14 cellular contexts compared by ENCODE assay signal in the genomic region with DNA sequence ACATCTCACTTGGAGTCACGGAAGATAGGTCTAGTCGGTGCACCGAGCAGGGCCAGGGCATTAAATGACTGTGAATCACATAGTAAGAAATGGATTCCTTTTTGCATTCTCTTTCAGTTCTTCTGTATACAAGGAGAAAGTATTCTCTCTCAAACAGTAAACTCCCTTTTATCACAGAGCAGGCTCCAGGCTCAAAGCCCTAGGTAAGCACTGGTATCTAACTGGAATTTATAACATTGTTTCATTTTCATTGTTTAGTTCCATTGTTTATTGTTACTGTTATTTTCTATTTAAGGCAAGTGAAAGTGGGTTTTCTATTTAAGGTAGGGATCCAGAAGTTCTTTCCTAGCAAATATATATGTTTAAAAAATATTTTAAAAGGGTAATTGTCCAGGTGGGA. TPM values are rescaled to one million over a fixed set of nuclear protein-coding genes. Genes with fewer than 3 reads are reported as not detected.
A peak's percentile ranks its signal among the peaks of the same experiment; 100 is the strongest.
DNase-seq lines count a peak whose midpoint lies in the region; ATAC-seq and TF ChIP-seq lines count a peak whose summit lies in the region.
"Had no signal": no experiment of that assay in that cellular context is flagged by ENCODE, and none has a peak within 500 bp of the region (broad histone marks: within the 10 kb centered on the region; RNA-seq: fewer than 3 reads in every experiment).

No MANE protein-coding gene starts in this region.

- ATAC-seq in activated CD4-positive, alpha-beta T cell treated with anti-CD3 and anti-CD28 coated beads for 36 hours = no peak
- ATAC-seq in T-helper 17 cell = no peak
- ATAC-seq in natural killer cell treated with Interleukin-12 subunit alpha and Interleukin-12 subunit beta and Interleukin-15 and Interleukin-18, amount 100 ng/mL, for 72 hours = no peak

- peak overlapping the region; percentile 42 for H3K4me3 Mint-ChIP-seq in activated CD4-positive, alpha-beta T cell treated with anti-CD3 and anti-CD28 coated beads for 36 hours
- peak overlapping the region; percentile 84 for H3K4me3 Mint-ChIP-seq in T-helper 17 cell
- peak overlapping the region; percentile 12 to 71 (median 32) for H3K4me3 Mint-ChIP-seq in immature natural killer cell
- H3K4me3 Mint-ChIP-seq in natural killer cell treated with Interleukin-12 subunit alpha and Interleukin-12 subunit beta and Interleukin-15 and Interleukin-18, amount 100 ng/mL, for 72 hours = no peak overlapping the region

- H3K27me3 ChIP-seq in smooth muscle cell (ENCODE audit: low read depth) = no peaks in the 10 kb centered on the region

- H3K9me3 Mint-ChIP-seq in activated CD4-positive, alpha-beta T cell treated with anti-CD3 and anti-CD28 coated beads for 36 hours (ENCODE audit: low read depth) = no peaks in the 10 kb centered on the region
- no peaks in the 10 kb centered on the region for H3K9me3 Mint-ChIP-seq in immature natural killer cell
- H3K9me3 Mint-ChIP-seq in natural killer cell treated with Interleukin-12 subunit alpha and Interleukin-12 subunit beta and Interleukin-15 and Interleukin-18, amount 100 ng/mL, for 72 hours = no peaks in the 10 kb centered on the region

- intact Hi-C loops in activated CD4-positive, alpha-beta T cell treated with anti-CD3 and anti-CD28 coated beads for 36 hours (cut with DNase I, micrococcal nuclease) = no loop called here

- peak overlapping the region; percentile 81 for H3K4me3 ChIP-seq in smooth muscle cell

- H3K9ac ChIP-seq in smooth muscle cell (ENCODE audit: low read depth) = no peak overlapping the region

- H3K9me3 ChIP-seq in T-helper 17 cell (ENCODE audit: control insufficient read depth, low read length, poor library complexity, severe bottlenecking) (no peaks in the 10 kb centered on the region), smooth muscle cell (replicated peaks; ENCODE audit: low read depth) (no peaks in the 10 kb centered on the region)

- peak overlapping the region; percentile 94 for H3K4me2 ChIP-seq in smooth muscle cell

- H2AFZ ChIP-seq in smooth muscle cell (ENCODE audit: low read depth) = peak overlapping the region; percentile 97

- no peaks in the 10 kb centered on the region for H4K20me1 ChIP-seq in smooth muscle cell (ENCODE audit: low read depth)

- peaks cover 41% of the 10 kb centered on the region for H3K79me2 ChIP-seq in smooth muscle cell (ENCODE audit: low read depth)

- no peak for DNase-seq in activated CD4-positive, alpha-beta T cell treated with anti-CD3 and anti-CD28 coated beads for 36 hours
- DNase-seq in activated CD4-positive, alpha-beta T cell treated with anti-CD3 and anti-CD28 coated beads for 1 hour = no peak
- DNase-seq in T-helper 17 cell (no peak), immature natural killer cell (no peak), smooth muscle cell (lab: John Stamatoyannopoulos, UW; ENCODE audit: unreplicated experiment) (no peak), ureter (ENCODE audit: low spot score) (no peak), SHP77 (lab: John Stamatoyannopoulos, UW) (no peak)
- DNase-seq in natural killer cell treated with Interleukin-12 subunit alpha and Interleukin-12 subunit beta and Interleukin-15 and Interleukin-18, amount 100 ng/mL, for 72 hours (ENCODE audit: low spot score) = no peak
- DNase-seq: foreskin fibroblast, IMR-90, NCI-H1417 treated with DMSO at 0.1 percent for 48 hours, NCI-H524 treated with DMSO at 0.1 percent for 48 hours, substantia nigra, T-helper 9 cell had no signal

- no peaks in the 10 kb centered on the region for H3K27me3 Mint-ChIP-seq in activated CD4-positive, alpha-beta T cell treated with anti-CD3 and anti-CD28 coated beads for 36 hours
- H3K27me3 Mint-ChIP-seq in T-helper 17 cell (no peaks in the 10 kb centered on the region), immature natural killer cell (ENCODE audit: low read depth in 3 of 3) (peaks cover 0 to 6% (median 1%) of the 10 kb centered on the region in 3 donors)
- peaks cover 0 to 9% of the 10 kb centered on the region in 2 donors for H3K27me3 Mint-ChIP-seq in natural killer cell treated with Interleukin-12 subunit alpha and Interleukin-12 subunit beta and Interleukin-15 and Interleukin-18, amount 100 ng/mL, for 72 hours

- no peaks in the 10 kb centered on the region for H3K36me3 ChIP-seq in smooth muscle cell (ENCODE audit: low read depth)

- peaks cover 14% of the 10 kb centered on the region for H3K4me1 ChIP-seq in smooth muscle cell (ENCODE audit: low read depth)

- peak overlapping the region; percentile 20 for H3K27ac ChIP-seq in smooth muscle cell (ENCODE audit: low read depth)

- no peaks in the 10 kb centered on the region for H3K36me3 Mint-ChIP-seq in activated CD4-positive, alpha-beta T cell treated with anti-CD3 and anti-CD28 coated beads for 36 hours (ENCODE audit: low read depth)
- H3K36me3 Mint-ChIP-seq in T-helper 17 cell (ENCODE audit: low read depth) = peaks cover 5% of the 10 kb centered on the region
- H3K36me3 Mint-ChIP-seq in immature natural killer cell = no peaks in the 10 kb centered on the region
- no peaks in the 10 kb centered on the region for H3K36me3 Mint-ChIP-seq in natural killer cell treated with Interleukin-12 subunit alpha and Interleukin-12 subunit beta and Interleukin-15 and Interleukin-18, amount 100 ng/mL, for 72 hours

- CTCF ChIA-PET in activated CD4-positive, alpha-beta T cell treated with anti-CD3 and anti-CD28 coated beads for 36 hours (lab: Charles Lee) = interaction anchor here (0.8 to 1.4 kb wide), 7 partner anchors 9 to 85 kb away, joined by 3 to 5 read pairs (median 4); no protein-coding TSS in a partner anchor

- peaks cover 6% of the 10 kb centered on the region for H3F3A ChIP-seq in smooth muscle cell (ENCODE audit: low read depth)

- no peak for TF ChIP-seq CTCF in smooth muscle cell (IDR thresholded peaks at IDR 0.05; ENCODE audit: borderline replicate concordance, insufficient read depth, poor library complexity, severe bottlenecking)

- POLR2A ChIA-PET in activated CD4-positive, alpha-beta T cell treated with anti-CD3 and anti-CD28 coated beads for 36 hours (lab: Charles Lee) = no interaction called here

- WGBS in smooth muscle cell (ENCODE audit: low lambda C conversion rate) = 62% methylated on average over 3 of the region's 3 CpGs

- peaks cover 24% of the 10 kb centered on the region for H3K4me1 Mint-ChIP-seq in activated CD4-positive, alpha-beta T cell treated with anti-CD3 and anti-CD28 coated beads for 36 hours
- H3K4me1 Mint-ChIP-seq in T-helper 17 cell (peaks cover 22% of the 10 kb centered on the region), immature natural killer cell (peaks cover 19 to 23% of the 10 kb centered on the region in 2 donors)
- H3K4me1 Mint-ChIP-seq in natural killer cell treated with Interleukin-12 subunit alpha and Interleukin-12 subunit beta and Interleukin-15 and Interleukin-18, amount 100 ng/mL, for 72 hours (ENCODE audit: low read depth in 2 of 2) = peaks cover 15 to 16% of the 10 kb centered on the region in 2 donors

- no peak overlapping the region for H3K27ac Mint-ChIP-seq in activated CD4-positive, alpha-beta T cell treated with anti-CD3 and anti-CD28 coated beads for 36 hours
- H3K27ac Mint-ChIP-seq in T-helper 17 cell = peak overlapping the region; percentile 99
- peak overlapping the region in 1 of 6 donors; percentile 13 for H3K27ac Mint-ChIP-seq in immature natural killer cell
- H3K27ac Mint-ChIP-seq in natural killer cell treated with Interleukin-12 subunit alpha and Interleukin-12 subunit beta and Interleukin-15 and Interleukin-18, amount 100 ng/mL, for 72 hours = no peak overlapping the region

RNA-seq across cellular contexts. Expression of gene CDK1, which starts 44.1 kb away (rescaled TPM):
- total RNA-seq in activated CD4-positive, alpha-beta T cell treated with anti-CD3 and anti-CD28 coated beads for 36 hours = 100 to 1,000 TPM in 1 of 2 experiments, 10 to 100 TPM in 1; 88.5 to 138 TPM
- 1 to 10 TPM in 1 of 2 donors, under 1 TPM in 1; 0.67 to 1.4 TPM for total RNA-seq in T-helper 17 cell
- polyA plus RNA-seq in immature natural killer cell = 1 to 10 TPM; 1.1 to 8.3 (median 2.9) TPM
- 55.3 and 56.5 TPM in 2 replicates for total RNA-seq in smooth muscle cell
- polyA plus RNA-seq in smooth muscle cell = 44.0 and 46.6 TPM in 2 replicates
- total RNA-seq in natural killer cell treated with Interleukin-12 subunit alpha and Interleukin-12 subunit beta and Interleukin-15 and Interleukin-18, amount 100 ng/mL, for 72 hours = 10 to 100 TPM; 52.9 to 61.1 TPM
- 2.4 TPM for total RNA-seq in ureter

Comparison
In these comparisons a context has a peak if more than half of its experiments do, and no peak if none do; other contexts are left out.
1. RNA of gene CDK1, which starts 44.1 kb away (total RNA-seq): 88.5 to 138 TPM in activated CD4-positive, alpha-beta T cell treated with anti-CD3 and anti-CD28 coated beads for 36 hours, 52.9 to 61.1 TPM in natural killer cell treated with Interleukin-12 subunit alpha and Interleukin-12 subunit beta and Interleukin-15 and Interleukin-18, amount 100 ng/mL, for 72 hours and 55.3 to 56.5 TPM in smooth muscle cell; 2.4 TPM in ureter (single experiment) and 0.67 to 1.4 TPM in T-helper 17 cell; every median in the first group is over 10 times any median in the second.